ENCODE assay signal across 9 cellular contexts in the genomic region with DNA sequence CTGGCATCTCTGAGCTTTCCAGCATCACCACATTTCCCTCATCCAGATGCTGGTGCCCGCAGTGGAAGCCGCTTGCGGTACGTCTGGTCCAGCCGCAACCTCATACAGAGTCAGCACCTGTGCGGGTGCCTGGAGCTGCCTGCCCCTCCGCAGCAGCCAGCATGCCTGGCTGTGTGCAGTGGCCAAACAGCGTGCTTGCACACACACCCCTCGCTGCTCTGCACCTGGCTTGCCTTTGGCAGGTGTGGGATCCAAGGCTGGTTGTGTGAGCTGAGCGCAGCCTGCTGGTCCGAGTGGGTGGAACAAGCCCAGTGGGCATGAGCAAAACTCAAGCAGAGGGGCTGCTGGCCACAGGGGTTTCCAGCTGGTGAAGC. TPM values are rescaled to one million over a fixed set of nuclear protein-coding genes. Genes with fewer than 3 reads are reported as not detected.
DNase-seq lines count a peak whose midpoint lies in the region; ATAC-seq and TF ChIP-seq lines count a peak whose summit lies in the region.
"Had no signal": no experiment of that assay in that cellular context is flagged by ENCODE, and none has a peak within 500 bp of the region (broad histone marks: within the 10 kb centered on the region; RNA-seq: fewer than 3 reads in every experiment).

No MANE protein-coding gene starts in this region.

- no peaks in the 10 kb centered on the region for H4K20me1 ChIP-seq in HCT116 (ENCODE audit: insufficient read depth)
- no peaks in the 10 kb centered on the region for H4K20me1 ChIP-seq in OCI-LY3 (ENCODE audit: insufficient read depth, low read length)

- H3K4me2 ChIP-seq in HCT116 (ENCODE audit: low read length): no peak overlapping the region
- H3K4me2 ChIP-seq in OCI-LY3 (ENCODE audit: low read length): peak overlapping the region; percentile 78

- no peak overlapping the region for H2AFZ ChIP-seq in HCT116 (ENCODE audit: low read depth, low read length, poor library complexity, severe bottlenecking)
- peak overlapping the region; percentile 78 for H2AFZ ChIP-seq in OCI-LY3 (ENCODE audit: low read depth, low read length)

- no TSS peak for BruUV-seq in HCT116 (replicated peaks; lab: Mats Ljungman, UMichigan)

- H3K4me1 ChIP-seq in HCT116 (ENCODE audit: control insufficient read depth in 1 of 2, insufficient read depth in 2 of 2, low read length in 2 of 2) (peaks cover 10 to 17% of the 10 kb centered on the region in 2 experiments; a peak in 3 of 4 replicates), OCI-LY3 (ENCODE audit: low read length) (peaks cover 23% of the 10 kb centered on the region), tibial artery (peaks cover 0 to 18% (median 9%) of the 10 kb centered on the region in 4 donors)

- CTCF ChIA-PET in HCT116 (lab: Charles Lee): interaction anchor here (1.2 to 1.9 kb wide), 4 partner anchors 13 to 163 kb away, joined by 3 to 10 read pairs (median 4); a partner anchor contains a TSS

- no peaks in the 10 kb centered on the region for H3K9me2 ChIP-seq in HCT116 (ENCODE audit: insufficient read depth)

- no peak for ATAC-seq in HCT116
- ATAC-seq in GM18907 (IDR thresholded peaks at IDR 0.05; ENCODE audit: unreplicated experiment): no peak

- POLR2A ChIA-PET in HCT116 (lab: Charles Lee): no interaction called here

- intact Hi-C loops in HCT116 (cut with micrococcal nuclease) (loop anchor here (1.0 kb wide), 1 partner anchor 95 kb away; no protein-coding TSS in a partner anchor), tibial artery (cut with DNase I; ENCODE audit: low total_unique reads) (no loop called here)

- DNase-seq in AG09319 (ENCODE audit: extremely low read depth, low read depth) (no peak), HCT116 (ENCODE audit: low read depth, low spot score) (no peak), fibroblast of villous mesenchyme (ENCODE audit: low read depth) (no peak), cerebellum (ENCODE audit: low spot score) (no peak), tibial artery (no peak), SKM-1 treated with dmso at 0.1 percent for 144 hours (lab: John Stamatoyannopoulos, UW; ENCODE audit: unreplicated experiment) (no peak)
- DNase-seq: activated T-cell treated with anti-CD3 and anti-CD28 coated beads for 4 hours had no signal

- H3K9ac ChIP-seq in HCT116 (ENCODE audit: low read length): no peak overlapping the region
- 0 out of 2 replicates have a peak overlapping the region, but pooled peaks have one; percentile 5 for H3K9ac ChIP-seq in OCI-LY3 (ENCODE audit: low read length)

- TF ChIP-seq RAD21 in HCT116 (IDR thresholded peaks at IDR 0.05; ENCODE audit: low read depth): peak; percentile 31; the same call in 1 of the 2 replicates

- RAD21 ChIA-PET in HCT116 (lab: Charles Lee; ENCODE audit: low non-redundant PET in 1 of 2, low total read pairs in 2 of 2, uncharacterized antibody in 2 of 2, unreplicated experiment in 2 of 2): no interaction called here

- no peaks in the 10 kb centered on the region for H3K27me3 ChIP-seq in HCT116 (ENCODE audit: insufficient read depth, low read length)
- H3K27me3 ChIP-seq in OCI-LY3 (ENCODE audit: low read depth, low read length): no peaks in the 10 kb centered on the region
- H3K27me3 ChIP-seq in tibial artery: no peaks in the 10 kb centered on the region

- H3K9me3 ChIP-seq in HCT116 (ENCODE audit: control insufficient read depth in 1 of 2, insufficient read depth in 1 of 2, low read depth in 1 of 2, low read length in 2 of 2): no peaks in the 10 kb centered on the region
- no peaks in the 10 kb centered on the region for H3K9me3 ChIP-seq in OCI-LY3 (ENCODE audit: insufficient read depth, low read length)
- H3K9me3 ChIP-seq in tibial artery: no peaks in the 10 kb centered on the region

- no peaks in the 10 kb centered on the region for H3K36me3 ChIP-seq in HCT116 (ENCODE audit: control insufficient read depth in 1 of 2, insufficient read depth in 2 of 2, low read length in 2 of 2)
- H3K36me3 ChIP-seq in OCI-LY3 (replicated peaks; ENCODE audit: low read depth, low read length): no peaks in the 10 kb centered on the region
- no peaks in the 10 kb centered on the region for H3K36me3 ChIP-seq in tibial artery

- H3K79me2 ChIP-seq in HCT116 (ENCODE audit: insufficient read depth, low read length) (peaks cover 4% of the 10 kb centered on the region), OCI-LY3 (ENCODE audit: low read length) (peaks cover 17% of the 10 kb centered on the region)

- H3K4me3 ChIP-seq in HCT116 (replicated peaks in 1 of 2; ENCODE audit: low read depth in 1 of 2, low read length in 2 of 2) (no peak overlapping the region), OCI-LY3 (ENCODE audit: low read length) (peak overlapping the region; percentile 72), fibroblast of villous mesenchyme (ENCODE audit: low read depth, low read length) (no peak overlapping the region), tibial artery (no peak overlapping the region)

- H3K27ac ChIP-seq in HCT116 (ENCODE audit: low read depth, low read length) (no peak overlapping the region), OCI-LY3 (ENCODE audit: low read length) (no peak overlapping the region), tibial artery (no peak overlapping the region)

- TF ChIP-seq CTCF in AG09319 (IDR thresholded peaks at IDR 0.05; ENCODE audit: low read depth, low read length) (peak; percentile 9), HCT116 (IDR thresholded peaks at IDR 0.05 in 2 of 3, conservative IDR thresholded peaks at IDR 0.05 in 1 of 3; ENCODE audit: borderline replicate concordance in 1 of 3, insufficient read depth in 1 of 3, low read depth in 2 of 3, low read length in 2 of 3) (no peak), OCI-LY3 (IDR thresholded peaks at IDR 0.05; ENCODE audit: low read depth, low read length) (peak; percentile 37), fibroblast of villous mesenchyme (IDR thresholded peaks at IDR 0.05; ENCODE audit: insufficient read depth, low read depth, low read length) (peak; percentile 27), tibial artery (IDR thresholded peaks at IDR 0.05) (no peak)

- no peak for TF ChIP-seq POLR2A in HCT116 (IDR thresholded peaks at IDR 0.05; ENCODE audit: borderline replicate concordance, extremely low read depth, insufficient read depth, insufficient read length)

TF ChIP-seq in HCT116, 20 proteins besides CTCF, POLR2A, EP300 and RAD21:
- TF ChIP-seq CEBPB (IDR thresholded peaks at IDR 0.05; ENCODE audit: low read depth) (no peak), SIN3A (IDR thresholded peaks at IDR 0.05; ENCODE audit: low read depth) (no peak), CBX3 (IDR thresholded peaks at IDR 0.05; ENCODE audit: low read depth) (no peak), ZFX (IDR thresholded peaks at IDR 0.05) (no peak), TCF7L2 (IDR thresholded peaks at IDR 0.05; ENCODE audit: borderline replicate concordance, extremely low read depth, insufficient read depth, insufficient read length) (no peak)
- TF ChIP-seq, protein P1, sequence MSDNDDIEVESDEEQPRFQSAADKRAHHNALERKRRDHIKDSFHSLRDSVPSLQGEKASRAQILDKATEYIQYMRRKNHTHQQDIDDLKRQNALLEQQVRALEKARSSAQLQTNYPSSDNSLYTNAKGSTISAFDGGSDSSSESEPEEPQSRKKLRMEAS (IDR thresholded peaks at IDR 0.05): no peak

RNA-seq across cellular contexts. Expression of a gene that starts 3.1 kb away (rescaled TPM):
- total RNA-seq in HCT116 (2021; ENCODE audit: unreplicated experiment) (12.7 TPM), fibroblast of villous mesenchyme (14.5 and 23.3 TPM in 2 replicates), cerebellum (44.2 TPM)
- 5.6 and 7.9 TPM in 2 replicates for polyA plus RNA-seq in HCT116 (2012)

RNA-seq across cellular contexts. Expression of a gene that starts 32.9 kb away (rescaled TPM):
- total RNA-seq in HCT116 (2021; ENCODE audit: unreplicated experiment) (41.8 TPM), fibroblast of villous mesenchyme (29.6 and 49.2 TPM in 2 replicates), cerebellum (33.8 TPM)
- polyA plus RNA-seq in HCT116 (2012): 16.0 and 22.5 TPM in 2 replicates

Comparison
In these comparisons a context has a peak if more than half of its experiments do, and no peak if none do; other contexts are left out.
1. CTCF ChIP-seq: peak in AG09319 (single experiment), OCI-LY3 (single experiment) and fibroblast of villous mesenchyme (single experiment); none in HCT116 (0 of 3) and tibial artery (0 of 2).